In the genomic region with DNA sequence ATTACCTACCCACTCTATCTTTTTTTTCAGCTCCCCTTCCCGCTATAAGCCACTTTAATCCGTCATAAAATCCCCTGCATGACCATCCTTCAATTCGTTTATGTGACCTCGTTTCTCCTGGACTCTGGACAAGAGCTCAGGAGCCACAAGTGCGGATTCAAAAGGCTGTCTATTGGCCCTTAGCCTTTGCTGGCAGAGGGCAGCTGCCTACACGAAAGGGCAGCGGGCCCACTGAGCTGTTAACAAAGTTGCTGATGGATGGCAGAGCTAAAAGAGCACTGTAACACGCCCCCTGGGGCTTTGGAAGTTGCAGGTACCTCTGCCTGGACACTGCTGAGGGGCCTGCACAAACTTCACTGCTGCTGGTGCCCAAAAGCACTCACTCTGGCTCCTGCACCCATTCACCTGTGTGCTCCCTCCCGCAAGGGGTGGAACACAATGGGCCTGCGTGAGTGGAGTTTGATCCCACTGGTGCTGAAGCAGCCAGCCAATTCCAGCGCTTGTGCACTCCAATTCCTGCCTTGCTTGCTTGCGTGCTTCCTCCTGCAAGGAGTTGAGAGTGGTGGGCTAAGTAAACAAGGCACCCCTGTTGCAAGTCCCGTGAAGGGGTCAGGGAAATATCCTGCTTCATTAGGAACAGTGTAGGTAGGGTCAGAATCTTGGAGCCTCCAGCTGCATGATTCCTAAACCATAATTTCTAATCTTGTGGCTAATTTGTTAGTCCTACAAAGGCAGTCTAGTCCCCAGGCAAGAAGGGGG, we compare ENCODE assay signal across 15 cellular contexts.
"Had no signal": no experiment of that assay in that cellular context is flagged by ENCODE, and none has a peak within 500 bp of the region (broad histone marks: within the 10 kb centered on the region; RNA-seq: fewer than 3 reads in every experiment).

No MANE protein-coding gene starts in this region.

- H3K36me3 ChIP-seq: colonic mucosa, sigmoid colon, uterus had no signal

- H3K4me3 ChIP-seq: colonic mucosa, sigmoid colon, testis, uterus had no signal

- H3K27ac ChIP-seq: colonic mucosa, sigmoid colon, testis, uterus had no signal

- H3K9me3 ChIP-seq: colonic mucosa, testis, uterus had no signal

- H3K4me1 ChIP-seq: colonic mucosa, testis, uterus had no signal

- H3K27me3 ChIP-seq: colonic mucosa, sigmoid colon, testis, uterus had no signal

- ATAC-seq: left colon had no signal

- DNase-seq: activated CD4-positive, alpha-beta T cell treated with anti-CD3 and anti-CD28 coated beads, Interleukin-2, amount 10 ng/mL, durations not matched to agents 7 days and 5 days; activated CD4-positive, CD25-positive, alpha-beta regulatory T cell; activated naive CD4-positive, alpha-beta T cell treated with anti-CD3 and anti-CD28 coated beads, Interleukin-2, amount 50 U/mL, for 16 hours; activated T-cell treated with anti-CD3 and anti-CD28 coated beads for 4 hours; caudate nucleus; colonic mucosa; effector CD8-positive, alpha-beta T cell; foreskin melanocyte; head of caudate nucleus; left colon; posterior cingulate gyrus; sigmoid colon; stimulated activated CD4-positive, alpha-beta T cell treated with anti-CD3 and anti-CD28 coated beads, Interleukin-12 subunit alpha, Interleukin-12 subunit beta, amount 100 ng/mL, for 4 hours; testis; uterus had no signal
